In genomic region chr22:42151924-42152635, GRCh38 we compare ENCODE assay signal across 2 cellular contexts.
TF ChIP-seq lines count a peak whose summit lies in the region.

No MANE protein-coding gene starts in this region.

TF ChIP-seq in GM23338, 12 proteins besides CTCF, POLR2A, EP300 and RAD21:
- TF ChIP-seq NANOG (IDR thresholded peaks at IDR 0.05; ENCODE audit: borderline replicate concordance): no peak
- TF ChIP-seq POLR2AphosphoS5 (IDR thresholded peaks at IDR 0.05; ENCODE audit: low read depth): no peak
- TF ChIP-seq ZNF331 (CRISPR knock-in tag; IDR thresholded peaks at IDR 0.05; ENCODE audit: low read depth): no peak
- TF ChIP-seq CREB1 (CRISPR knock-in tag; IDR thresholded peaks at IDR 0.05; ENCODE audit: low read depth): no peak
- no peak for TF ChIP-seq EZH2phosphoT487 (IDR thresholded peaks at IDR 0.05; ENCODE audit: unreplicated experiment)
- no peak for TF ChIP-seq ZNF114 (CRISPR knock-in tag; IDR thresholded peaks at IDR 0.05)

TF ChIP-seq in H1, 55 proteins besides CTCF, POLR2A, EP300 and RAD21:
- TF ChIP-seq EGR1 (IDR thresholded peaks at IDR 0.05; ENCODE audit: borderline replicate concordance, low read depth, low read length) (0 out of 2 replicates have a peak, but pooled peaks have one; percentile 11), NRF1 (IDR thresholded peaks at IDR 0.05; ENCODE audit: low read depth, low read length) (no peak)
TF ChIP-seq in H1: peak in this region for 1.
